In genomic region chr1:165900576-165901380, GRCh38 we compare ENCODE assay signal across 11 cellular contexts.
DNase-seq lines count a peak whose midpoint lies in the region; ATAC-seq and TF ChIP-seq lines count a peak whose summit lies in the region.
"Had no signal": no experiment of that assay in that cellular context is flagged by ENCODE, and none has a peak within 500 bp of the region (broad histone marks: within the 10 kb centered on the region; RNA-seq: fewer than 3 reads in every experiment).

No MANE protein-coding gene starts in this region.

- H3K4me1 Mint-ChIP-seq in progenitor cell of endocrine pancreas (ENCODE audit: low read depth), result peaks cover 16% of the 10 kb centered on the region
- H3K4me1 Mint-ChIP-seq: stimulated activated memory B cell treated with anti-CD40 and anti-IgM and Interleukin-4, amounts not matched to agents 10 μg/mL and 1 μg/mL and 100 μg/mL, for 72 hours had no signal

- H3K27ac Mint-ChIP-seq in progenitor cell of endocrine pancreas, result peak overlapping the region; percentile 92
- H3K27ac Mint-ChIP-seq: stimulated activated memory B cell treated with anti-CD40 and anti-IgM and Interleukin-4, amounts not matched to agents 10 μg/mL and 1 μg/mL and 100 μg/mL, for 72 hours had no signal

- no peak overlapping the region for H3K4me3 ChIP-seq in epithelial cell of esophagus (ENCODE audit: low read length)
- H3K4me3 ChIP-seq: sigmoid colon had no signal

- peak; percentile 55 for DNase-seq in EH (ENCODE audit: low read depth)
- DNase-seq in NCI-H69 (lab: John Stamatoyannopoulos, UW), result peak; percentile 88
- DNase-seq in epithelial cell of esophagus (ENCODE audit: low read depth), result peak; percentile 80
- no peak for DNase-seq in progenitor cell of endocrine pancreas (ENCODE audit: low spot score, unreplicated experiment)
- DNase-seq in stimulated activated CD4-positive, alpha-beta T cell treated with anti-CD3 and anti-CD28 coated beads, Interleukin-4, amount 100 ng/mL, for 4 hours, result no peak
- DNase-seq in EL, result no peak
- DNase-seq in NCI-H2029 (lab: John Stamatoyannopoulos, UW), result no peak
- DNase-seq: activated CD8-positive, alpha-beta memory T cell treated with anti-CD3 and anti-CD28 coated beads, Interleukin-2, amount 50 U/mL, for 48 hours; sigmoid colon had no signal

- H3K27me3 Mint-ChIP-seq in progenitor cell of endocrine pancreas, result peaks cover 49% of the 10 kb centered on the region
- H3K27me3 Mint-ChIP-seq: stimulated activated memory B cell treated with anti-CD40 and anti-IgM and Interleukin-4, amounts not matched to agents 10 μg/mL and 1 μg/mL and 100 μg/mL, for 72 hours had no signal

- no peak overlapping the region for H3K4me3 Mint-ChIP-seq in progenitor cell of endocrine pancreas (ENCODE audit: low read depth)
- H3K4me3 Mint-ChIP-seq: stimulated activated memory B cell treated with anti-CD40 and anti-IgM and Interleukin-4, amounts not matched to agents 10 μg/mL and 1 μg/mL and 100 μg/mL, for 72 hours had no signal

- ATAC-seq in HG03097 (IDR thresholded peaks at IDR 0.05; ENCODE audit: low FRiP score, unreplicated experiment), result no peak
- ATAC-seq: stimulated activated memory B cell treated with anti-CD40 and anti-IgM and Interleukin-4, amounts not matched to agents 10 μg/mL and 1 μg/mL and 100 μg/mL, for 72 hours had no signal

- H3K36me3 Mint-ChIP-seq in progenitor cell of endocrine pancreas (ENCODE audit: insufficient read depth), result peaks cover 37% of the 10 kb centered on the region

- TF ChIP-seq CTCF in epithelial cell of esophagus (IDR thresholded peaks at IDR 0.05; ENCODE audit: insufficient read depth, low read depth, low read length, missing control alignments) (no peak), progenitor cell of endocrine pancreas (IDR thresholded peaks at IDR 0.05; ENCODE audit: unreplicated experiment) (no peak)

- no peaks in the 10 kb centered on the region for H3K9me3 Mint-ChIP-seq in progenitor cell of endocrine pancreas (ENCODE audit: low read depth)
- H3K9me3 Mint-ChIP-seq: stimulated activated memory B cell treated with anti-CD40 and anti-IgM and Interleukin-4, amounts not matched to agents 10 μg/mL and 1 μg/mL and 100 μg/mL, for 72 hours had no signal

Comparison
In these comparisons a context has a peak if more than half of its experiments do, and no peak if none do; other contexts are left out.
1. DNase-seq: peak in EH (single experiment), NCI-H69 (single experiment) and epithelial cell of esophagus (single experiment); none in progenitor cell of endocrine pancreas (single experiment), stimulated activated CD4-positive, alpha-beta T cell treated with anti-CD3 and anti-CD28 coated beads, Interleukin-4, amount 100 ng/mL, for 4 hours (0 of 2), EL (single experiment) and NCI-H2029 (single experiment).